11 cellular contexts compared by ENCODE assay signal in the genomic region with DNA sequence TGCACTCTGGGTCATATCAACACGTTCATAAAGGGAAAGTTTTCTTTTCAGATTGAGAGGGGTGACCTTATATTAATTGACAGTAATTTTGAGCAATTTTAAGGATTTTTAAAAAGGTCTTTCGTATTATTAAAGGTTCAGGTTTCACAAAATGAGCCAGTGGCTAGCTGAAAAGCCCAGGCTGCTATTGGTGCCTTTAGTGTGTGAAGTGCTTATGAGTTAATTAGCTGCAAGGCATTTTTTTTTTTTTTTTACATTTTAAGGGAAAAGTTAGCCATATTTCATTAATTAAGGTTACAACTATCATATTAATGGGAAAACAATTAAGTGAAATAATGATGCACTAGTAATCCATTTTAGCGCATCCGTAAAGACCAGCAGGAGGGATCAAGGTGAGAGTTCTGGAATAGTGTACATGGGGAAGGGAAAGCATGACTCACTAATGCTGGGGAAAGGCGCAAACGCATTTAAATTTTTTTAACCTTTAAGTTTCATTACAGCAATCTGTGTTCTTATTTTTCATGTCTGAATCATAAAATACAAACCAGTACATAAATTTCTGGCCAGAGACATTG.
A peak's percentile ranks its signal among the peaks of the same experiment; 100 is the strongest.
DNase-seq lines count a peak whose midpoint lies in the region; ATAC-seq and TF ChIP-seq lines count a peak whose summit lies in the region.
"Had no signal": no experiment of that assay in that cellular context is flagged by ENCODE, and none has a peak within 500 bp of the region (broad histone marks: within the 10 kb centered on the region; RNA-seq: fewer than 3 reads in every experiment).

No MANE protein-coding gene starts in this region.

- H2BK12ac ChIP-seq in neuronal stem cell (ENCODE audit: low read length): no peak overlapping the region

- H3K9me3 Mint-ChIP-seq in osteocyte (ENCODE audit: unreplicated experiment): no peaks in the 10 kb centered on the region
- H3K9me3 Mint-ChIP-seq in activated naive CD4-positive, alpha-beta T cell treated with anti-CD3 and anti-CD28 coated beads, Interleukin-2, amount 10 ng/mL, durations not matched to agents 7 days and 5 days: no peaks in the 10 kb centered on the region
- H3K9me3 Mint-ChIP-seq: activated CD8-positive, alpha-beta T cell treated with anti-CD3 and anti-CD28 coated beads for 36 hours; endodermal cell; stimulated activated naive B cell treated with anti-CD40 and anti-IgM and Interleukin-4, amounts not matched to agents 10 μg/mL and 1 μg/mL and 100 μg/mL, for 72 hours had no signal

- H3K27me3 ChIP-seq in OCI-LY1 (ENCODE audit: insufficient read depth, low read length): no peaks in the 10 kb centered on the region
- H3K27me3 ChIP-seq in neuronal stem cell (ENCODE audit: control insufficient read depth in 3 of 3, insufficient read depth in 3 of 3, low read depth in 1 of 3, low read length in 3 of 3): no peaks in the 10 kb centered on the region

- H3F3A ChIP-seq in OCI-LY1 (ENCODE audit: insufficient read depth, low read length): no peaks in the 10 kb centered on the region

- H3K4me3 ChIP-seq in OCI-LY1 (ENCODE audit: low read depth, low read length, poor library complexity, severe bottlenecking) (peak overlapping the region; percentile 27), neuronal stem cell (ENCODE audit: low read length in 2 of 2) (no peak overlapping the region)

- H2BK15ac ChIP-seq in neuronal stem cell (ENCODE audit: low read length): no peak overlapping the region

- H3K4me2 ChIP-seq in OCI-LY1 (ENCODE audit: low read length) (peak overlapping the region; percentile 74), neuronal stem cell (ENCODE audit: insufficient read depth, low read length, poor library complexity, severe bottlenecking) (no peak overlapping the region)

- H3K9ac ChIP-seq in OCI-LY1 (ENCODE audit: low read length): peak overlapping the region; percentile 33; the same call in 1 of the 2 replicates
- H3K9ac ChIP-seq in neuronal stem cell (ENCODE audit: low read depth, low read length, poor library complexity): no peak overlapping the region

- no peaks in the 10 kb centered on the region for H3K9me2 ChIP-seq in OCI-LY1 (ENCODE audit: low read depth, low read length)

- CTCF ChIA-PET in activated naive CD4-positive, alpha-beta T cell treated with anti-CD3 and anti-CD28 coated beads, Interleukin-2, amount 10 ng/mL, durations not matched to agents 7 days and 5 days (lab: Charles Lee): no interaction called here

- peaks cover 28% of the 10 kb centered on the region for H3K4me1 Mint-ChIP-seq in osteocyte (ENCODE audit: unreplicated experiment)
- peaks cover 8% of the 10 kb centered on the region for H3K4me1 Mint-ChIP-seq in activated naive CD4-positive, alpha-beta T cell treated with anti-CD3 and anti-CD28 coated beads, Interleukin-2, amount 10 ng/mL, durations not matched to agents 7 days and 5 days

- H3K23ac ChIP-seq in neuronal stem cell (ENCODE audit: low read depth, low read length, poor library complexity): no peak overlapping the region

- peaks cover 2% of the 10 kb centered on the region for H3K36me3 Mint-ChIP-seq in osteocyte (ENCODE audit: unreplicated experiment)
- H3K36me3 Mint-ChIP-seq in activated naive CD4-positive, alpha-beta T cell treated with anti-CD3 and anti-CD28 coated beads, Interleukin-2, amount 10 ng/mL, durations not matched to agents 7 days and 5 days: no peaks in the 10 kb centered on the region

- peak overlapping the region; percentile 72 for H3K27ac ChIP-seq in OCI-LY1 (ENCODE audit: low read depth, low read length, poor library complexity, severe bottlenecking)
- H3K27ac ChIP-seq in neuronal stem cell (replicated peaks; ENCODE audit: low read length): no peak overlapping the region

- no peak for DNase-seq in osteocyte (ENCODE audit: extremely low spot score, unreplicated experiment)
- DNase-seq in neuronal stem cell (ENCODE audit: low spot score): no peak
- DNase-seq in activated naive CD4-positive, alpha-beta T cell treated with anti-CD3 and anti-CD28 coated beads, Interleukin-2, amount 10 ng/mL, durations not matched to agents 7 days and 5 days: no peak
- DNase-seq in stimulated activated CD4-positive, alpha-beta T cell treated with anti-CD3 and anti-CD28 coated beads, Interleukin-4, amount 100 ng/mL, for 4 hours: no peak
- no peak for DNase-seq in NCI-H2029 (lab: John Stamatoyannopoulos, UW)
- DNase-seq: endodermal cell; stimulated activated naive B cell treated with anti-CD40 and anti-IgM and Interleukin-4, amounts not matched to agents 10 μg/mL and 1 μg/mL and 100 μg/mL, for 72 hours had no signal

- H3K79me2 ChIP-seq in OCI-LY1 (ENCODE audit: insufficient read depth, low read length): no peaks in the 10 kb centered on the region

- ATAC-seq in GM19324 (IDR thresholded peaks at IDR 0.05; ENCODE audit: low FRiP score, unreplicated experiment) (peak; percentile 47), HG02798 (IDR thresholded peaks at IDR 0.05; ENCODE audit: poor library complexity, unreplicated experiment) (peak; percentile 43)

- H3K4me3 Mint-ChIP-seq in osteocyte (ENCODE audit: unreplicated experiment): no peak overlapping the region
- H3K4me3 Mint-ChIP-seq in activated naive CD4-positive, alpha-beta T cell treated with anti-CD3 and anti-CD28 coated beads, Interleukin-2, amount 10 ng/mL, durations not matched to agents 7 days and 5 days: no peak overlapping the region
- H3K4me3 Mint-ChIP-seq: activated CD8-positive, alpha-beta T cell treated with anti-CD3 and anti-CD28 coated beads for 36 hours; endodermal cell; stimulated activated naive B cell treated with anti-CD40 and anti-IgM and Interleukin-4, amounts not matched to agents 10 μg/mL and 1 μg/mL and 100 μg/mL, for 72 hours had no signal

- H3K79me1 ChIP-seq in neuronal stem cell (ENCODE audit: low read depth, low read length): no peaks in the 10 kb centered on the region

- H3K4me1 ChIP-seq in OCI-LY1 (ENCODE audit: insufficient read depth, low read length, severe bottlenecking): peaks cover 43% of the 10 kb centered on the region
- H3K4me1 ChIP-seq in neuronal stem cell (ENCODE audit: control insufficient read depth in 2 of 2, insufficient read depth in 1 of 2, low read depth in 1 of 2, low read length in 2 of 2): peaks cover 0 to 1% of the 10 kb centered on the region in 2 donors

- H2AFZ ChIP-seq in OCI-LY1 (ENCODE audit: low read length) (no peak overlapping the region), neuronal stem cell (ENCODE audit: low read length) (no peak overlapping the region)

- WGBS in neuronal stem cell (ENCODE audit: extremely low coverage in 2 of 2, insufficient read length in 2 of 2, insufficient replicate concordance in 1 of 2), 2 donors: no CpG with 5 or more reads among the region's 6 CpGs

- H4K91ac ChIP-seq in neuronal stem cell (ENCODE audit: low read depth, low read length, poor library complexity): no peak overlapping the region

- H3K27ac Mint-ChIP-seq in osteocyte (ENCODE audit: unreplicated experiment): peak overlapping the region; percentile 6
- H3K27ac Mint-ChIP-seq in activated naive CD4-positive, alpha-beta T cell treated with anti-CD3 and anti-CD28 coated beads, Interleukin-2, amount 10 ng/mL, durations not matched to agents 7 days and 5 days: no peak overlapping the region
- H3K27ac Mint-ChIP-seq: activated CD8-positive, alpha-beta T cell treated with anti-CD3 and anti-CD28 coated beads for 36 hours; endodermal cell; stimulated activated naive B cell treated with anti-CD40 and anti-IgM and Interleukin-4, amounts not matched to agents 10 μg/mL and 1 μg/mL and 100 μg/mL, for 72 hours had no signal

- no peak overlapping the region for H3K14ac ChIP-seq in neuronal stem cell (ENCODE audit: low read length)

- no peaks in the 10 kb centered on the region for H4K20me1 ChIP-seq in OCI-LY1 (ENCODE audit: insufficient read depth, low read length)

- H3K36me3 ChIP-seq in OCI-LY1 (ENCODE audit: insufficient read depth, low read length): no peaks in the 10 kb centered on the region
- no peaks in the 10 kb centered on the region for H3K36me3 ChIP-seq in neuronal stem cell (replicated peaks in 1 of 2; ENCODE audit: control insufficient read depth in 2 of 2, insufficient read depth in 2 of 2, low read length in 2 of 2)

- H2AK5ac ChIP-seq in neuronal stem cell (ENCODE audit: low read depth, low read length): no peak overlapping the region

- H3K27me3 Mint-ChIP-seq in osteocyte (ENCODE audit: unreplicated experiment): no peaks in the 10 kb centered on the region
- no peaks in the 10 kb centered on the region for H3K27me3 Mint-ChIP-seq in activated naive CD4-positive, alpha-beta T cell treated with anti-CD3 and anti-CD28 coated beads, Interleukin-2, amount 10 ng/mL, durations not matched to agents 7 days and 5 days
- H3K27me3 Mint-ChIP-seq: activated CD8-positive, alpha-beta T cell treated with anti-CD3 and anti-CD28 coated beads for 36 hours; stimulated activated naive B cell treated with anti-CD40 and anti-IgM and Interleukin-4, amounts not matched to agents 10 μg/mL and 1 μg/mL and 100 μg/mL, for 72 hours had no signal

- no peak overlapping the region for H2BK5ac ChIP-seq in neuronal stem cell (ENCODE audit: low read length)

- no peak overlapping the region for H3K4ac ChIP-seq in neuronal stem cell (ENCODE audit: low read length)

- no peaks in the 10 kb centered on the region for H3K9me3 ChIP-seq in OCI-LY1 (ENCODE audit: low read length)
- H3K9me3 ChIP-seq in neuronal stem cell (replicated peaks in 1 of 2; ENCODE audit: control insufficient read depth in 2 of 2, insufficient read depth in 1 of 2, low read depth in 1 of 2, low read length in 2 of 2): no peaks in the 10 kb centered on the region

- no peak overlapping the region for H2BK120ac ChIP-seq in neuronal stem cell (ENCODE audit: low read depth, low read length)

- TF ChIP-seq CTCF in OCI-LY1 (IDR thresholded peaks at IDR 0.05; ENCODE audit: low read length) (no peak), osteocyte (IDR thresholded peaks at IDR 0.05) (no peak)

- no peak overlapping the region for H4K8ac ChIP-seq in neuronal stem cell (ENCODE audit: low read depth, low read length)

- no peak overlapping the region for H3K18ac ChIP-seq in neuronal stem cell (ENCODE audit: low read length)
